ENCODE assay signal across 28 cellular contexts in genomic region chr21:46562472-46562871, GRCh38. TPM values are rescaled to one million over a fixed set of nuclear protein-coding genes. Genes with fewer than 3 reads are reported as not detected.
DNase-seq lines count a peak whose midpoint lies in the region; ATAC-seq and TF ChIP-seq lines count a peak whose summit lies in the region.
"Had no signal": no experiment of that assay in that cellular context is flagged by ENCODE, and none has a peak within 500 bp of the region (broad histone marks: within the 10 kb centered on the region; RNA-seq: fewer than 3 reads in every experiment).

No MANE protein-coding gene starts in this region.

- no peak for TF ChIP-seq CTCF in H9 (conservative IDR thresholded peaks at IDR 0.05)

- H2BK12ac ChIP-seq in H9 (ENCODE audit: insufficient read length, low read depth, low read length): no peak overlapping the region

- intact Hi-C loops in cardiac septum (cut with DNase I): no loop called here
- intact Hi-C loops in left ventricle myocardium superior (cut with micrococcal nuclease): no loop called here

- H3K14ac ChIP-seq in H9 (ENCODE audit: insufficient read depth, low read length): no peak overlapping the region

- no peak overlapping the region for H2BK120ac ChIP-seq in H9 (ENCODE audit: low read depth, low read length, poor library complexity, severe bottlenecking)

- no peak overlapping the region for H2BK15ac ChIP-seq in H9 (ENCODE audit: low read depth, low read length)

- H2BK5ac ChIP-seq in H9 (ENCODE audit: insufficient read length, low read length): no peak overlapping the region

- no peak overlapping the region for H3K4ac ChIP-seq in H9 (ENCODE audit: low read depth, low read length)

- H3K9me3 Mint-ChIP-seq in H9: no peaks in the 10 kb centered on the region; a peak in 1 of 5 replicates
- no peaks in the 10 kb centered on the region for H3K9me3 Mint-ChIP-seq in effector memory CD8-positive, alpha-beta T cell
- no peaks in the 10 kb centered on the region for H3K9me3 Mint-ChIP-seq in stimulated activated effector memory CD8-positive, alpha-beta T cell treated with anti-CD3 and anti-CD28 coated beads, Interleukin-12 subunit alpha, Interleukin-12 subunit beta, amount 100 ng/mL, for 72 hours
- H3K9me3 Mint-ChIP-seq: stimulated activated memory B cell treated with anti-CD40 and anti-IgM and Interleukin-4, amounts not matched to agents 10 μg/mL and 1 μg/mL and 100 μg/mL, for 72 hours had no signal

- H3K36me3 Mint-ChIP-seq in H9 (ENCODE audit: insufficient read depth in 1 of 3, low read depth in 3 of 3): peaks cover 20 to 58% (median 37%) of the 10 kb centered on the region in 3 experiments; a peak in 6 of 7 replicates
- H3K36me3 Mint-ChIP-seq in effector memory CD8-positive, alpha-beta T cell (ENCODE audit: insufficient read depth): peaks cover 63% of the 10 kb centered on the region
- H3K36me3 Mint-ChIP-seq in stimulated activated effector memory CD8-positive, alpha-beta T cell treated with anti-CD3 and anti-CD28 coated beads, Interleukin-12 subunit alpha, Interleukin-12 subunit beta, amount 100 ng/mL, for 72 hours: peaks cover 68% of the 10 kb centered on the region

- no peak overlapping the region for H3K56ac ChIP-seq in H9 (ENCODE audit: insufficient read length, low read depth, low read length)

- no peaks in the 10 kb centered on the region for H3K27me3 Mint-ChIP-seq in H9 (ENCODE audit: low read depth)
- H3K27me3 Mint-ChIP-seq in effector memory CD8-positive, alpha-beta T cell: no peaks in the 10 kb centered on the region
- H3K27me3 Mint-ChIP-seq: stimulated activated memory B cell treated with anti-CD40 and anti-IgM and Interleukin-4, amounts not matched to agents 10 μg/mL and 1 μg/mL and 100 μg/mL, for 72 hours had no signal

- H2AFZ ChIP-seq in H9 (ENCODE audit: low read length): no peak overlapping the region

- H3K18ac ChIP-seq in H9 (ENCODE audit: insufficient read length, low read depth, low read length): no peak overlapping the region

- no peak overlapping the region for H3T11ph ChIP-seq in H9 (ENCODE audit: low read length)

- H3K79me1 ChIP-seq in H9 (ENCODE audit: insufficient read depth, low read depth, low read length, poor library complexity, severe bottlenecking): no peaks in the 10 kb centered on the region

- no CpG with 5 or more reads among the region's 10 CpGs for WGBS in H9 (ENCODE audit: extremely low coverage, insufficient read length, low lambda C conversion rate)

- no peak overlapping the region for H4K8ac ChIP-seq in H9 (replicated peaks; ENCODE audit: insufficient read length, low read depth, low read length)

- H3K4me1 Mint-ChIP-seq in H9: no peaks in the 10 kb centered on the region
- peaks cover 26 to 41% of the 10 kb centered on the region in 2 donors for H3K4me1 Mint-ChIP-seq in effector memory CD8-positive, alpha-beta T cell (ENCODE audit: low read depth in 2 of 2)
- peaks cover 36% of the 10 kb centered on the region for H3K4me1 Mint-ChIP-seq in stimulated activated effector memory CD8-positive, alpha-beta T cell treated with anti-CD3 and anti-CD28 coated beads, Interleukin-12 subunit alpha, Interleukin-12 subunit beta, amount 100 ng/mL, for 72 hours

- H3K4me3 Mint-ChIP-seq in H9: no peak overlapping the region
- H3K4me3 Mint-ChIP-seq in effector memory CD8-positive, alpha-beta T cell: no peak overlapping the region
- no peak overlapping the region for H3K4me3 Mint-ChIP-seq in stimulated activated effector memory CD8-positive, alpha-beta T cell treated with anti-CD3 and anti-CD28 coated beads, Interleukin-12 subunit alpha, Interleukin-12 subunit beta, amount 100 ng/mL, for 72 hours
- H3K4me3 Mint-ChIP-seq: stimulated activated memory B cell treated with anti-CD40 and anti-IgM and Interleukin-4, amounts not matched to agents 10 μg/mL and 1 μg/mL and 100 μg/mL, for 72 hours had no signal

- H4K5ac ChIP-seq in H9 (ENCODE audit: insufficient read length, low read depth, low read length): no peak overlapping the region

- no peak overlapping the region for H2BK20ac ChIP-seq in H9 (ENCODE audit: low read depth, low read length, poor library complexity, severe bottlenecking)

- DNase-seq in cardiac septum (ENCODE audit: low spot score) (peak; percentile 68), left ventricle myocardium superior (no peak), H9 (no peak), NCI-H345 treated with DMSO at 0.1 percent for 48 hours (lab: John Stamatoyannopoulos, UW; ENCODE audit: unreplicated experiment) (no peak)
- DNase-seq in effector memory CD8-positive, alpha-beta T cell: no peak
- peak in 1 of 2 donors; percentile 46 for DNase-seq in stimulated activated effector memory CD8-positive, alpha-beta T cell treated with anti-CD3 and anti-CD28 coated beads, Interleukin-12 subunit alpha, Interleukin-12 subunit beta, amount 100 ng/mL, for 72 hours (ENCODE audit: low spot score in 2 of 2)
- DNase-seq: activated gamma-delta T cell; central memory CD4-positive, alpha-beta T cell; DMS79 treated with DMSO at 0.1 percent for 48 hours; dorsolateral prefrontal cortex; heart right ventricle; Kasumi-1; left lung; midbrain; NCI-H187; NCI-H2227 treated with DMSO at 0.1 percent for 48 hours; NCI-H82; posterior cingulate gyrus; testis; uterus had no signal

- no peaks in the 10 kb centered on the region for H3K9me3 ChIP-seq in H9 (ENCODE audit: control insufficient read depth, low read depth, low read length)
- H3K9me3 ChIP-seq: ascending aorta, heart right ventricle, left lung, testis, uterus had no signal

- no peak overlapping the region for H3K4me2 ChIP-seq in H9 (ENCODE audit: insufficient read depth, insufficient read length, low read length)

- H3K27ac Mint-ChIP-seq in H9: peak overlapping the region in 2 of 3 experiments; percentile 62 to 73; a peak in 2 of 7 replicates
- peak overlapping the region; percentile 65 to 93 for H3K27ac Mint-ChIP-seq in effector memory CD8-positive, alpha-beta T cell
- peak overlapping the region; percentile 74 for H3K27ac Mint-ChIP-seq in stimulated activated effector memory CD8-positive, alpha-beta T cell treated with anti-CD3 and anti-CD28 coated beads, Interleukin-12 subunit alpha, Interleukin-12 subunit beta, amount 100 ng/mL, for 72 hours
- H3K27ac Mint-ChIP-seq: stimulated activated memory B cell treated with anti-CD40 and anti-IgM and Interleukin-4, amounts not matched to agents 10 μg/mL and 1 μg/mL and 100 μg/mL, for 72 hours had no signal

- ATAC-seq in left ventricle myocardium superior: no peak
- ATAC-seq in effector memory CD8-positive, alpha-beta T cell (replicated peaks): no peak
- ATAC-seq in stimulated activated effector memory CD8-positive, alpha-beta T cell treated with anti-CD3 and anti-CD28 coated beads, Interleukin-12 subunit alpha, Interleukin-12 subunit beta, amount 100 ng/mL, for 72 hours: no peak
- ATAC-seq in GM19023 (IDR thresholded peaks at IDR 0.05; ENCODE audit: unreplicated experiment): no peak
- ATAC-seq: activated CD4-positive, CD25-positive, alpha-beta regulatory T cell treated with anti-CD3 and anti-CD28 coated beads, Interleukin-2, amount 50 U/mL, for 24 hours; GM12878; heart right ventricle; left lung; stimulated activated memory B cell treated with anti-CD40 and anti-IgM and Interleukin-4, amounts not matched to agents 10 μg/mL and 1 μg/mL and 100 μg/mL, for 72 hours had no signal

- H3K4me1 ChIP-seq in H9 (ENCODE audit: insufficient read depth, low read length): no peaks in the 10 kb centered on the region
- H3K4me1 ChIP-seq: ascending aorta, left lung, uterus had no signal

- no peaks in the 10 kb centered on the region for H3K23me2 ChIP-seq in H9 (ENCODE audit: insufficient read length, low read depth, low read length, poor library complexity, severe bottlenecking)

- H4K91ac ChIP-seq in H9 (ENCODE audit: insufficient read length, low read depth, low read length): no peak overlapping the region

- no peaks in the 10 kb centered on the region for H3K27me3 ChIP-seq in H9 (ENCODE audit: insufficient read depth, low read length)
- H3K27me3 ChIP-seq: ascending aorta, dorsolateral prefrontal cortex, heart right ventricle, left lung, testis, uterus had no signal

- H3K27ac ChIP-seq in H9 (ENCODE audit: insufficient read length, low read depth, low read length): no peak overlapping the region
- H3K27ac ChIP-seq: ascending aorta, epithelial cell of prostate, heart right ventricle, left lung, testis, uterus had no signal

- no peaks in the 10 kb centered on the region for H4K20me1 ChIP-seq in H9 (ENCODE audit: control insufficient read depth, insufficient read depth, insufficient read length)

- no peaks in the 10 kb centered on the region for H3K79me2 ChIP-seq in H9 (ENCODE audit: insufficient read depth, low read length)

- H3K23ac ChIP-seq in H9 (ENCODE audit: insufficient read length, low read depth, low read length): no peak overlapping the region

- H2AK5ac ChIP-seq in H9 (ENCODE audit: insufficient read length, low read length): no peak overlapping the region

- no peak overlapping the region for H3K9ac ChIP-seq in H9 (ENCODE audit: extremely low read depth, insufficient read length, low read length)

RNA-seq across cellular contexts. Expression of gene S100B, which starts 42.4 kb away (rescaled TPM):
- total RNA-seq in cardiac septum: 0.62 TPM
- 3.5 TPM for total RNA-seq in left ventricle myocardium superior
- 0.26 and 0.53 TPM in 2 replicates for total RNA-seq in H9 (2021)
- total RNA-seq: fibroblast of villous mesenchyme, OCI-LY7 had no signal
